Comparison of ENCODE assay signal across 21 cellular contexts in genomic region chr4:10535900-10536299, GRCh38.
DNase-seq lines count a peak whose midpoint lies in the region; ATAC-seq and TF ChIP-seq lines count a peak whose summit lies in the region.
"Had no signal": no experiment of that assay in that cellular context is flagged by ENCODE, and none has a peak within 500 bp of the region (broad histone marks: within the 10 kb centered on the region; RNA-seq: fewer than 3 reads in every experiment).

No MANE protein-coding gene starts in this region.

- no peak overlapping the region for H3K4me3 ChIP-seq in SJCRH30
- H3K4me3 ChIP-seq in tibial nerve, result no peak overlapping the region
- H3K4me3 ChIP-seq: Peyer's patch, spleen had no signal

- no peak for TF ChIP-seq CTCF in tibial nerve (IDR thresholded peaks at IDR 0.05)

- H3K4me1 ChIP-seq in SJCRH30, result no peaks in the 10 kb centered on the region
- peaks cover 0 to under 1% (median 0%) of the 10 kb centered on the region in 4 donors for H3K4me1 ChIP-seq in tibial nerve
- H3K4me1 ChIP-seq: spleen had no signal

- 63% methylated on average over 5 of the region's 5 CpGs for WGBS in tibial nerve, 2 donors

- no peaks in the 10 kb centered on the region for H3K36me3 ChIP-seq in SJCRH30
- H3K36me3 ChIP-seq in tibial nerve, result no peaks in the 10 kb centered on the region
- H3K36me3 ChIP-seq: Peyer's patch, spleen had no signal

- H3K27me3 ChIP-seq in SJCRH30 (peaks cover 22% of the 10 kb centered on the region), tibial nerve (no peaks in the 10 kb centered on the region)
- H3K27me3 ChIP-seq: Peyer's patch had no signal

- TF ChIP-seq POLR2A in tibial nerve (IDR thresholded peaks at IDR 0.05), result no peak

- DNase-seq in SJCRH30 (peak; percentile 7 to 36), NCI-H1105 treated with DMSO at 0.1 percent for 48 hours (lab: John Stamatoyannopoulos, UW) (no peak), tibial nerve (ENCODE audit: low spot score in 2 of 2) (no peak)
- DNase-seq in stimulated activated CD4-positive, alpha-beta T cell treated with anti-CD3 and anti-CD28 coated beads, Interleukin-15, amount 100 ng/mL, for 24 hours, result no peak
- DNase-seq: activated CD4-positive, alpha-beta T cell treated with anti-CD3 and anti-CD28 coated beads, Interleukin-2, amount 50 U/mL, for 4 hours; activated naive CD4-positive, alpha-beta T cell treated with anti-CD3 and anti-CD28 coated beads, Interleukin-2, amount 50 U/mL, for 16 hours; activated T-cell treated with anti-CD3 and anti-CD28 coated beads, Interleukin-2, amount 50 U/mL, for 1 hour; Caco-2; H9; hippocampal formation; IMR-90; kidney; mesendoderm; NCI-H2029; NCI-H774; Peyer's patch; spleen had no signal

- no peaks in the 10 kb centered on the region; the same call in 1 of the 2 replicates for H3K9me3 ChIP-seq in SJCRH30 (replicated peaks)
- H3K9me3 ChIP-seq in tibial nerve, result no peaks in the 10 kb centered on the region
- H3K9me3 ChIP-seq: Caco-2, Peyer's patch, spleen had no signal

- H3K27ac ChIP-seq in SJCRH30 (no peak overlapping the region), tibial nerve (no peak overlapping the region)
- H3K27ac ChIP-seq: Peyer's patch, spleen had no signal

- TF ChIP-seq EP300 in tibial nerve (IDR thresholded peaks at IDR 0.05), result no peak

- ATAC-seq in GM18508 (IDR thresholded peaks at IDR 0.05; ENCODE audit: insufficient read depth, unreplicated experiment) (peak; percentile 32), GM21515 (IDR thresholded peaks at IDR 0.05; ENCODE audit: unreplicated experiment) (peak; percentile 53), HG03064 (IDR thresholded peaks at IDR 0.05; ENCODE audit: low read depth, unreplicated experiment) (peak; percentile 57), GM21576 (IDR thresholded peaks at IDR 0.05; ENCODE audit: unreplicated experiment) (no peak)

Comparison
In these comparisons a context has a peak if more than half of its experiments do, and no peak if none do; other contexts are left out.
1. DNase-seq: peak in SJCRH30 (2 of 2); none in NCI-H1105 treated with DMSO at 0.1 percent for 48 hours (single experiment), stimulated activated CD4-positive, alpha-beta T cell treated with anti-CD3 and anti-CD28 coated beads, Interleukin-15, amount 100 ng/mL, for 24 hours (single experiment) and tibial nerve (0 of 2).